In genomic region chr2:120851116-120851773, GRCh38 we compare ENCODE assay signal across 1 cellular context.
TF ChIP-seq lines count a peak whose summit lies in the region.

No MANE protein-coding gene starts in this region.

TF ChIP-seq in H1, 55 proteins besides CTCF, POLR2A, EP300 and RAD21:
- TF ChIP-seq CHD7 (IDR thresholded peaks at IDR 0.05; ENCODE audit: insufficient replicate concordance, low read length) (no peak), SIX5 (IDR thresholded peaks at IDR 0.05; ENCODE audit: low read depth, low read length) (no peak), TAF7 (optimal IDR thresholded peaks at IDR 0.05; ENCODE audit: borderline replicate concordance, low read depth, low read length) (no peak), JUND (IDR thresholded peaks at IDR 0.05; ENCODE audit: low read length) (no peak), SIRT6 (IDR thresholded peaks at IDR 0.05; ENCODE audit: low read length) (no peak), SP4 (IDR thresholded peaks at IDR 0.05; ENCODE audit: low read length) (no peak), KDM4A (IDR thresholded peaks at IDR 0.05; ENCODE audit: low read depth, low read length, severe bottlenecking) (no peak), JUN (IDR thresholded peaks at IDR 0.05; ENCODE audit: low read depth, low read length) (no peak), TEAD4 (IDR thresholded peaks at IDR 0.05; ENCODE audit: low read depth, low read length) (no peak), SUZ12 (IDR thresholded peaks at IDR 0.05; ENCODE audit: low read length) (no peak), GABPA (IDR thresholded peaks at IDR 0.05; ENCODE audit: borderline replicate concordance, insufficient read depth, low read length) (no peak), ZNF274 (IDR thresholded peaks at IDR 0.05; ENCODE audit: borderline replicate concordance, extremely low read depth, low read length) (no peak), HDAC2 (IDR thresholded peaks at IDR 0.05; ENCODE audit: borderline replicate concordance in 1 of 2, low read depth in 2 of 2, low read length in 2 of 2) (no peak), CBX5 (IDR thresholded peaks at IDR 0.05; ENCODE audit: low read depth, low read length) (no peak), SP1 (IDR thresholded peaks at IDR 0.05; ENCODE audit: low read depth, low read length) (no peak), RBBP5 (IDR thresholded peaks at IDR 0.05; ENCODE audit: borderline replicate concordance, low read depth, low read length) (no peak), SAP30 (IDR thresholded peaks at IDR 0.05; ENCODE audit: insufficient read depth, insufficient replicate concordance, low read length) (no peak), RFX5 (IDR thresholded peaks at IDR 0.05; ENCODE audit: borderline replicate concordance, low read depth, low read length) (no peak), POU5F1 (IDR thresholded peaks at IDR 0.05; ENCODE audit: low read depth, low read length) (no peak)
- TF ChIP-seq, protein P1, sequence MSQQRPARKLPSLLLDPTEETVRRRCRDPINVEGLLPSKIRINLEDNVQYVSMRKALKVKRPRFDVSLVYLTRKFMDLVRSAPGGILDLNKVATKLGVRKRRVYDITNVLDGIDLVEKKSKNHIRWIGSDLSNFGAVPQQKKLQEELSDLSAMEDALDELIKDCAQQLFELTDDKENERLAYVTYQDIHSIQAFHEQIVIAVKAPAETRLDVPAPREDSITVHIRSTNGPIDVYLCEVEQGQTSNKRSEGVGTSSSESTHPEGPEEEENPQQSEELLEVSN (IDR thresholded peaks at IDR 0.05), result no peak
